ENCODE assay signal across 9 cellular contexts in genomic region chr14:32224731-32225377, GRCh38. TPM values are rescaled to one million over a fixed set of nuclear protein-coding genes. Genes with fewer than 3 reads are reported as not detected.
DNase-seq lines count a peak whose midpoint lies in the region; ATAC-seq and TF ChIP-seq lines count a peak whose summit lies in the region.
"Had no signal": no experiment of that assay in that cellular context is flagged by ENCODE, and none has a peak within 500 bp of the region (broad histone marks: within the 10 kb centered on the region; RNA-seq: fewer than 3 reads in every experiment).

No MANE protein-coding gene starts in this region.

- no peaks in the 10 kb centered on the region; the same call in 1 of the 2 replicates for H3K27me3 Mint-ChIP-seq in WTC11 (ENCODE audit: low read depth)

- CTCF ChIA-PET in WTC11 (lab: Charles Lee) = no interaction called here

- no peak for ATAC-seq in WTC11
- peak; percentile 83 to 91 for ATAC-seq in left cardiac atrium
- no peak for ATAC-seq in HG03457 (IDR thresholded peaks at IDR 0.05; ENCODE audit: unreplicated experiment)

- H3K27ac Mint-ChIP-seq in WTC11 = no peak overlapping the region

- H3K4me1 Mint-ChIP-seq in WTC11 = peaks cover 3% of the 10 kb centered on the region; the same call in 1 of the 2 replicates

- no peaks in the 10 kb centered on the region for H3K36me3 Mint-ChIP-seq in WTC11

- H3K9me3 Mint-ChIP-seq in WTC11 = no peaks in the 10 kb centered on the region

- no peak overlapping the region for H3K4me3 Mint-ChIP-seq in WTC11

- DNase-seq in DMS79 (lab: John Stamatoyannopoulos, UW) (peak; percentile 8), DMS79 treated with DMSO at 0.1 percent for 48 hours (lab: John Stamatoyannopoulos, UW) (no peak), M059J (ENCODE audit: low read depth) (peak; percentile 72), WTC11 (ENCODE audit: low spot score) (peak; percentile 12), left cardiac atrium (no peak), smooth muscle cell of the brain vasculature (ENCODE audit: low read depth, low spot score) (peak; percentile 67), SIG-M5 (lab: John Stamatoyannopoulos, UW) (no peak)
- DNase-seq: right lobe of liver had no signal

- POLR2A ChIA-PET in WTC11 (lab: Charles Lee) = no interaction called here

- no peak for TF ChIP-seq CTCF in WTC11 (IDR thresholded peaks at IDR 0.05)

- intact Hi-C loops in left cardiac atrium (cut with DNase I) = no loop called here

TF ChIP-seq in WTC11, 78 proteins besides CTCF, POLR2A, EP300 and RAD21:
- TF ChIP-seq ZNF263 (CRISPR knock-in tag; IDR thresholded peaks at IDR 0.05; ENCODE audit: low read depth) (no peak), NFE2L1 (CRISPR knock-in tag; IDR thresholded peaks at IDR 0.05) (no peak), MXD4 (CRISPR knock-in tag; IDR thresholded peaks at IDR 0.05; ENCODE audit: borderline replicate concordance) (no peak), NR3C1 (CRISPR knock-in tag; conservative IDR thresholded peaks at IDR 0.05; ENCODE audit: low read depth) (no peak), ERG (CRISPR knock-in tag; IDR thresholded peaks at IDR 0.05) (no peak), NR2C2 (CRISPR knock-in tag; IDR thresholded peaks at IDR 0.05) (no peak), RELA (CRISPR knock-in tag; IDR thresholded peaks at IDR 0.05; ENCODE audit: borderline replicate concordance) (no peak), TCF7 (CRISPR knock-in tag; IDR thresholded peaks at IDR 0.05; ENCODE audit: low read depth) (no peak), IRF1 (CRISPR knock-in tag; IDR thresholded peaks at IDR 0.05) (no peak), NFYB (CRISPR knock-in tag; conservative IDR thresholded peaks at IDR 0.05; ENCODE audit: low read depth) (no peak)

RNA-seq across cellular contexts. Expression of gene RNU6-8, which starts 21.8 kb away (rescaled TPM):
- not detected in 2 replicates for total RNA-seq in M059J (2014; rRNA removed; shearing (Covaris generic))
- total RNA-seq in WTC11 (2021) (not detected in 3 replicates), left cardiac atrium (not detected)
- total RNA-seq: right lobe of liver had no signal

RNA-seq across cellular contexts. Expression of gene RNU6-7, which starts 23.0 kb away (rescaled TPM):
- total RNA-seq in M059J (2014; rRNA removed; shearing (Covaris generic)) = not detected in 2 replicates
- total RNA-seq in WTC11 (2021) (not detected in 3 replicates), left cardiac atrium (not detected)
- total RNA-seq: right lobe of liver had no signal

Comparison
In these comparisons a context has a peak if more than half of its experiments do, and no peak if none do; other contexts are left out.
1. DNase-seq: peak in DMS79 (single experiment), M059J (single experiment), WTC11 (single experiment) and smooth muscle cell of the brain vasculature (single experiment); none in DMS79 treated with DMSO at 0.1 percent for 48 hours (single experiment), left cardiac atrium (single experiment) and SIG-M5 (single experiment).
2. ATAC-seq: peak in left cardiac atrium (2 of 2); none in WTC11 (single experiment) and HG03457 (single experiment).